11 cellular contexts compared by ENCODE assay signal in genomic region chr3:186614266-186614596, GRCh38. TPM values are rescaled to one million over a fixed set of nuclear protein-coding genes. Genes with fewer than 3 reads are reported as not detected.
DNase-seq lines count a peak whose midpoint lies in the region; ATAC-seq and TF ChIP-seq lines count a peak whose summit lies in the region.
"Had no signal": no experiment of that assay in that cellular context is flagged by ENCODE, and none has a peak within 500 bp of the region (broad histone marks: within the 10 kb centered on the region; RNA-seq: fewer than 3 reads in every experiment).

No MANE protein-coding gene starts in this region.

- intact Hi-C loops in right cardiac atrium (cut with DNase I), result loop anchor here in 2 of 4 donors (5.0 to 10.0 kb wide), 3 partner anchors 138 to 201 kb away; no protein-coding TSS in a partner anchor

- peak overlapping the region; percentile 81 for H2AFZ ChIP-seq in MM.1S (ENCODE audit: low read length)

- no peaks in the 10 kb centered on the region for H3K36me3 ChIP-seq in MM.1S (replicated peaks; ENCODE audit: insufficient read depth, low read length)
- peaks cover 0 to 12% (median 10%) of the 10 kb centered on the region in 4 donors for H3K36me3 ChIP-seq in liver (ENCODE audit: control insufficient read depth in 4 of 4, insufficient read depth in 3 of 4, low read depth in 1 of 4, low read length in 3 of 4)

- H3K79me2 ChIP-seq in MM.1S (ENCODE audit: low read length), result no peaks in the 10 kb centered on the region

- H3K4me1 ChIP-seq in MM.1S (ENCODE audit: low read length), result peaks cover 31% of the 10 kb centered on the region
- H3K4me1 ChIP-seq in liver (ENCODE audit: control insufficient read depth in 4 of 4, insufficient read depth in 4 of 4, low read length in 3 of 4), result peaks cover 9 to 64% (median 38%) of the 10 kb centered on the region in 4 donors
- peaks cover 3% of the 10 kb centered on the region for H3K4me1 ChIP-seq in right cardiac atrium (ENCODE audit: control insufficient read depth, insufficient read depth, low read length)

- H4K20me1 ChIP-seq in MM.1S (ENCODE audit: insufficient read depth, low read length), result no peaks in the 10 kb centered on the region

- H3K4me2 ChIP-seq in MM.1S (ENCODE audit: low read depth, low read length), result peak overlapping the region; percentile 70

- H3K9ac ChIP-seq in MM.1S (ENCODE audit: low read length) (peak overlapping the region; percentile 15; the same call in 1 of the 2 replicates), liver (ENCODE audit: low read depth in 1 of 2, low read length in 2 of 2) (peak overlapping the region; percentile 79 to 86)

- TF ChIP-seq RAD21 in liver (IDR thresholded peaks at IDR 0.05), result no peak

- H3K27ac ChIP-seq in MM.1S (ENCODE audit: low read length), result peak overlapping the region; percentile 47
- peak overlapping the region; percentile 85 to 87 for H3K27ac ChIP-seq in liver (ENCODE audit: low read depth in 1 of 2, low read length in 2 of 2)
- H3K27ac ChIP-seq in right cardiac atrium (ENCODE audit: low read length), result no peak overlapping the region
- H3K27ac ChIP-seq: 22Rv1 had no signal

- peaks cover 8% of the 10 kb centered on the region for H3K27me3 ChIP-seq in MM.1S (replicated peaks; ENCODE audit: insufficient read depth, low read length)
- no peaks in the 10 kb centered on the region for H3K27me3 ChIP-seq in liver (ENCODE audit: control insufficient read depth in 4 of 4, insufficient read depth in 4 of 4, low read length in 3 of 4)
- H3K27me3 ChIP-seq in right cardiac atrium (ENCODE audit: control insufficient read depth, insufficient read depth), result no peaks in the 10 kb centered on the region

- WGBS in liver, result 22% methylated on average over 6 of the region's 6 CpGs
- 49% methylated on average over 6 of the region's 6 CpGs for WGBS in right cardiac atrium

- no peaks in the 10 kb centered on the region for H3K9me3 ChIP-seq in MM.1S (replicated peaks; ENCODE audit: insufficient read depth, low read length)
- no peaks in the 10 kb centered on the region for H3K9me3 ChIP-seq in liver (ENCODE audit: control insufficient read depth in 4 of 4, low read length in 3 of 4)
- no peaks in the 10 kb centered on the region for H3K9me3 ChIP-seq in right cardiac atrium (ENCODE audit: control insufficient read depth, low read length)

- no peaks in the 10 kb centered on the region for H3K9me2 ChIP-seq in MM.1S (replicated peaks; ENCODE audit: insufficient read depth, low read length)

- peak; percentile 50 for DNase-seq in NCI-H146 treated with DMSO at 0.1 percent for 48 hours (lab: John Stamatoyannopoulos, UW; ENCODE audit: unreplicated experiment)
- DNase-seq in NCI-H146 (lab: John Stamatoyannopoulos, UW), result no peak
- no peak for DNase-seq in MM.1S
- no peak for DNase-seq in right cardiac atrium
- DNase-seq in NCI-H446 treated with DMSO at 0.1 percent for 48 hours (lab: John Stamatoyannopoulos, UW), result no peak

- H3F3A ChIP-seq in MM.1S (ENCODE audit: insufficient read depth, low read length), result peaks cover 20% of the 10 kb centered on the region

- ATAC-seq in right cardiac atrium, result no peak

- H3K4me3 ChIP-seq in MM.1S (ENCODE audit: low read length), result peak overlapping the region; percentile 37
- peak overlapping the region; percentile 50 to 85 (median 71) for H3K4me3 ChIP-seq in liver (ENCODE audit: low read depth in 1 of 3, low read length in 3 of 3)
- H3K4me3 ChIP-seq in right cardiac atrium (ENCODE audit: low read length), result no peak overlapping the region
- H3K4me3 ChIP-seq: K562 had no signal

- TF ChIP-seq CTCF in MM.1S (IDR thresholded peaks at IDR 0.05; ENCODE audit: low read length), result no peak
- no peak for TF ChIP-seq CTCF in liver (IDR thresholded peaks at IDR 0.05; ENCODE audit: low read depth, low read length, missing input control)

TF ChIP-seq in liver, 16 proteins besides CTCF, POLR2A, EP300 and RAD21:
- TF ChIP-seq RXRA (IDR thresholded peaks at IDR 0.05) (no peak), HNF4G (IDR thresholded peaks at IDR 0.05) (no peak), JUND (IDR thresholded peaks at IDR 0.05) (no peak), FOXA1 (IDR thresholded peaks at IDR 0.05) (no peak), MAX (IDR thresholded peaks at IDR 0.05) (no peak), SP1 (IDR thresholded peaks at IDR 0.05) (no peak), NR2F2 (IDR thresholded peaks at IDR 0.05) (no peak)
- TF ChIP-seq, protein P1, sequence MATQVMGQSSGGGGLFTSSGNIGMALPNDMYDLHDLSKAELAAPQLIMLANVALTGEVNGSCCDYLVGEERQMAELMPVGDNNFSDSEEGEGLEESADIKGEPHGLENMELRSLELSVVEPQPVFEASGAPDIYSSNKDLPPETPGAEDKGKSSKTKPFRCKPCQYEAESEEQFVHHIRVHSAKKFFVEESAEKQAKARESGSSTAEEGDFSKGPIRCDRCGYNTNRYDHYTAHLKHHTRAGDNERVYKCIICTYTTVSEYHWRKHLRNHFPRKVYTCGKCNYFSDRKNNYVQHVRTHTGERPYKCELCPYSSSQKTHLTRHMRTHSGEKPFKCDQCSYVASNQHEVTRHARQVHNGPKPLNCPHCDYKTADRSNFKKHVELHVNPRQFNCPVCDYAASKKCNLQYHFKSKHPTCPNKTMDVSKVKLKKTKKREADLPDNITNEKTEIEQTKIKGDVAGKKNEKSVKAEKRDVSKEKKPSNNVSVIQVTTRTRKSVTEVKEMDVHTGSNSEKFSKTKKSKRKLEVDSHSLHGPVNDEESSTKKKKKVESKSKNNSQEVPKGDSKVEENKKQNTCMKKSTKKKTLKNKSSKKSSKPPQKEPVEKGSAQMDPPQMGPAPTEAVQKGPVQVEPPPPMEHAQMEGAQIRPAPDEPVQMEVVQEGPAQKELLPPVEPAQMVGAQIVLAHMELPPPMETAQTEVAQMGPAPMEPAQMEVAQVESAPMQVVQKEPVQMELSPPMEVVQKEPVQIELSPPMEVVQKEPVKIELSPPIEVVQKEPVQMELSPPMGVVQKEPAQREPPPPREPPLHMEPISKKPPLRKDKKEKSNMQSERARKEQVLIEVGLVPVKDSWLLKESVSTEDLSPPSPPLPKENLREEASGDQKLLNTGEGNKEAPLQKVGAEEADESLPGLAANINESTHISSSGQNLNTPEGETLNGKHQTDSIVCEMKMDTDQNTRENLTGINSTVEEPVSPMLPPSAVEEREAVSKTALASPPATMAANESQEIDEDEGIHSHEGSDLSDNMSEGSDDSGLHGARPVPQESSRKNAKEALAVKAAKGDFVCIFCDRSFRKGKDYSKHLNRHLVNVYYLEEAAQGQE (IDR thresholded peaks at IDR 0.05), result no peak

RNA-seq across cellular contexts. Expression of gene AHSG, which starts 1.4 kb away (rescaled TPM):
- total RNA-seq in liver (1,000 to 10,000 TPM in 1 of 2 donors, 100 to 1,000 TPM in 1; 965 to 4,470 TPM), right cardiac atrium (under 1 TPM in 1 of 4 donors, not detected in 3; 0.20 TPM)
- polyA plus RNA-seq in liver (1,000 to 10,000 TPM; 1,784 to 2,316 TPM), right cardiac atrium (0.05 TPM)
- total RNA-seq: chondrocyte, ureter had no signal
- polyA plus RNA-seq: immature natural killer cell, K562 had no signal

RNA-seq across cellular contexts. Expression of gene FETUB, which starts 26.0 kb away (rescaled TPM):
- total RNA-seq in liver, result 10 to 100 TPM in 1 of 2 donors, 1 to 10 TPM in 1; 3.1 to 10.8 TPM
- polyA plus RNA-seq in liver, result 10 to 100 TPM in 1 of 2 donors, 1 to 10 TPM in 1; 8.0 to 28.6 TPM
- total RNA-seq in right cardiac atrium, result not detected
- 0.07 TPM for polyA plus RNA-seq in right cardiac atrium
- total RNA-seq: chondrocyte, K562, ureter had no signal
- polyA plus RNA-seq: immature natural killer cell, K562 had no signal

RNA-seq across cellular contexts. Expression of gene DNAJB11, which starts 43.7 kb away (rescaled TPM):
- total RNA-seq in liver, result 100 to 1,000 TPM in 1 of 2 donors, 10 to 100 TPM in 1; 30.2 to 101 TPM
- polyA plus RNA-seq in liver, result 10 to 100 TPM; 44.7 to 67.3 TPM
- total RNA-seq in right cardiac atrium, result 10 to 100 TPM; 25.6 to 60.5 (median 41.6) TPM
- polyA plus RNA-seq in right cardiac atrium, result 51.6 TPM

RNA-seq across cellular contexts. Expression of gene TBCCD1, which starts 47.1 kb away (rescaled TPM):
- total RNA-seq in liver (10 to 100 TPM; 15.5 to 16.2 TPM), right cardiac atrium (1 to 10 TPM; 6.4 to 8.4 (median 7.5) TPM)
- polyA plus RNA-seq in liver (1 to 10 TPM; 4.9 to 5.6 TPM), right cardiac atrium (4.7 TPM)

RNA-seq across cellular contexts. Expression of gene HRG, which starts 51.6 kb away (rescaled TPM):
- total RNA-seq in liver (100 to 1,000 TPM in 1 of 2 donors, 10 to 100 TPM in 1; 41.8 to 139 TPM), right cardiac atrium (under 1 TPM in 1 of 4 donors, not detected in 3; 0.22 TPM)
- polyA plus RNA-seq in liver (100 to 1,000 TPM; 315 to 837 TPM), right cardiac atrium (not detected)
- total RNA-seq: chondrocyte, K562, ureter had no signal
- polyA plus RNA-seq: immature natural killer cell, K562 had no signal

Comparison
In these comparisons a context has a peak if more than half of its experiments do, and no peak if none do; other contexts are left out.
1. RNA of gene AHSG, which starts 1.4 kb away (total RNA-seq): 965 to 4,470 TPM in liver; 0.20 TPM in right cardiac atrium; every median in the first group is over 100 times any median in the second.